Comparison of ENCODE assay signal across 11 cellular contexts in genomic region chr16:21645261-21645721, GRCh38. TPM values are rescaled to one million over a fixed set of nuclear protein-coding genes. Genes with fewer than 3 reads are reported as not detected.
DNase-seq lines count a peak whose midpoint lies in the region; ATAC-seq, FAIRE-seq and TF ChIP-seq lines count a peak whose summit lies in the region.
"Had no signal": no experiment of that assay in that cellular context is flagged by ENCODE, and none has a peak within 500 bp of the region (broad histone marks: within the 10 kb centered on the region; RNA-seq: fewer than 3 reads in every experiment).

No MANE protein-coding gene starts in this region.

- POLR2A ChIA-PET in SK-N-SH (lab: Yijun Ruan, JAX) (no interaction called here), T-cell (lab: Charles Lee) (interaction anchor here (0.5 to 1.0 kb wide), 6 partner anchors 11 to 89 kb away, joined by 3 to 13 read pairs (median 4); no protein-coding TSS in a partner anchor)

- ATAC-seq in SK-N-SH treated with all-trans-retinoic acid at 6 μM for 48 hours (no peak), T-cell (replicated peaks in 1 of 4) (peak; percentile 51 to 66 (median 60)), gastrocnemius medialis (peak in 1 of 2 donors; percentile 55), HG03025 (IDR thresholded peaks at IDR 0.05; ENCODE audit: low FRiP score, unreplicated experiment) (no peak)

- FAIRE-seq in urothelium cell line (lab: Jason Lieb, UNC), result no peak
- FAIRE-seq: A204.1 had no signal

- no peak for TF ChIP-seq RAD21 in SK-N-SH (IDR thresholded peaks at IDR 0.05; ENCODE audit: low read length)

- intact Hi-C loops in gastrocnemius medialis (cut with DNase I; ENCODE audit: low total_unique reads), result no loop called here

- peaks cover 0 to 15% of the 10 kb centered on the region in 2 experiments for H3K36me3 ChIP-seq in SK-N-SH (replicated peaks in 1 of 2; ENCODE audit: control insufficient read depth in 1 of 2, insufficient read depth in 2 of 2, low read length in 1 of 2)
- H3K36me3 ChIP-seq in gastrocnemius medialis, result no peaks in the 10 kb centered on the region

- H3K79me2 ChIP-seq in SK-N-SH (ENCODE audit: insufficient read depth), result peaks cover 76% of the 10 kb centered on the region

- H3K9me3 Mint-ChIP-seq in T-cell, result no peaks in the 10 kb centered on the region

- H3K4me2 ChIP-seq in SK-N-SH, result peak overlapping the region; percentile 36

- no peaks in the 10 kb centered on the region for H3K27me3 Mint-ChIP-seq in T-cell

- H3K9ac ChIP-seq in SK-N-SH, result no peak overlapping the region

- H3K9me2 ChIP-seq in SK-N-SH, result no peaks in the 10 kb centered on the region

- H3K4me1 ChIP-seq in SK-N-SH (ENCODE audit: control insufficient read depth in 1 of 2, insufficient read depth in 2 of 2, low read depth in 1 of 2, low read length in 1 of 2) (peaks cover 0 to 5% of the 10 kb centered on the region in 2 experiments; a peak in 3 of 4 replicates), gastrocnemius medialis (peaks cover 12 to 29% of the 10 kb centered on the region in 2 donors)

- TF ChIP-seq CTCF in SK-N-SH (IDR thresholded peaks at IDR 0.05) (no peak), gastrocnemius medialis (IDR thresholded peaks at IDR 0.05 in 4 of 5, conservative IDR thresholded peaks at IDR 0.05 in 1 of 5) (no peak)

- peak overlapping the region in 1 of 2 experiments; percentile 14; a peak in 2 of 4 replicates for H3K27ac ChIP-seq in SK-N-SH (ENCODE audit: low read depth in 2 of 2, low read length in 1 of 2)
- peak overlapping the region; percentile 41 to 64 (median 54) for H3K27ac ChIP-seq in gastrocnemius medialis
- H3K27ac ChIP-seq: SK-N-MC had no signal

- H3K4me3 ChIP-seq in SK-N-SH (ENCODE audit: low read depth in 2 of 2, low read length in 1 of 2) (no peak overlapping the region), gastrocnemius medialis (peak overlapping the region; percentile 18 to 42 (median 29))
- H3K4me3 ChIP-seq: SK-N-MC had no signal

- H3F3A ChIP-seq in SK-N-SH (replicated peaks; ENCODE audit: insufficient read depth), result no peaks in the 10 kb centered on the region

- H3K4me3 Mint-ChIP-seq in T-cell, result peak overlapping the region; percentile 67 to 80 (median 77)

- no peaks in the 10 kb centered on the region for H3K9me3 ChIP-seq in SK-N-SH
- H3K9me3 ChIP-seq in gastrocnemius medialis, result no peaks in the 10 kb centered on the region

- CTCF ChIA-PET in SK-N-SH (lab: Yijun Ruan, JAX), result interaction anchor here (1.2 to 2.2 kb wide), 4 partner anchors 12 to 63 kb away, joined by 3 to 23 read pairs (median 10); no protein-coding TSS in a partner anchor
- CTCF ChIA-PET in T-cell (lab: Charles Lee), result interaction anchor here in 1 of 2 donors (1.2 to 3.0 kb wide), 4 partner anchors 12 to 63 kb away, joined by 4 to 19 read pairs (median 5); no protein-coding TSS in a partner anchor

- 96% methylated on average over 9 of the region's 9 CpGs for WGBS in SK-N-SH (ENCODE audit: low lambda C conversion rate)

- H3K27ac Mint-ChIP-seq in T-cell, result peak overlapping the region; percentile 96

- no peak overlapping the region; the same call in 1 of the 2 replicates for H2AFZ ChIP-seq in SK-N-SH (ENCODE audit: low read depth)

- H3K36me3 Mint-ChIP-seq in T-cell, result peaks cover 3% of the 10 kb centered on the region

- no peak for TF ChIP-seq EP300 in SK-N-SH (IDR thresholded peaks at IDR 0.05; ENCODE audit: borderline replicate concordance in 1 of 2, low read depth in 1 of 2, low read length in 1 of 2)

- TF ChIP-seq POLR2A in gastrocnemius medialis (IDR thresholded peaks at IDR 0.05), result no peak

- peaks cover 56 to 61% (median 58%) of the 10 kb centered on the region in 3 donors for H3K4me1 Mint-ChIP-seq in T-cell

- in situ Hi-C loops in gastrocnemius medialis (cut with MboI; ENCODE audit: low sequenced_read_pairs in 4 of 4), result loop anchor here in 1 of 4 donors (10.0 kb wide), 1 partner anchor 50 kb away; the partner anchor contains the start of gene METTL9

- peaks cover 6% of the 10 kb centered on the region for H4K20me1 ChIP-seq in SK-N-SH (ENCODE audit: insufficient read depth)

- H3K27me3 ChIP-seq in SK-N-SH (ENCODE audit: insufficient read depth), result no peaks in the 10 kb centered on the region
- H3K27me3 ChIP-seq in gastrocnemius medialis, result no peaks in the 10 kb centered on the region

- DNase-seq in SK-N-SH, result no peak
- DNase-seq in T-cell, result peak in 14 of 34 experiments; percentile 15 to 43 (median 26)
- DNase-seq in dermis microvascular lymphatic vessel endothelial cell (ENCODE audit: low read depth in 2 of 2), result peak; percentile 34
- DNase-seq in gastrocnemius medialis, result no peak
- no peak for DNase-seq in middle frontal gyrus (ENCODE audit: extremely low spot score, low spot score)
- DNase-seq in urothelium cell line (ENCODE audit: low spot score), result no peak

TF ChIP-seq in SK-N-SH, 30 proteins besides CTCF, POLR2A, EP300 and RAD21:
- no peak for TF ChIP-seq YY1 (IDR thresholded peaks at IDR 0.05; ENCODE audit: low read depth)
- TF ChIP-seq MEF2A (IDR thresholded peaks at IDR 0.05; ENCODE audit: borderline replicate concordance, low read depth), result no peak
- no peak for TF ChIP-seq SMC3 (IDR thresholded peaks at IDR 0.05; ENCODE audit: low read depth, low read length)
- no peak for TF ChIP-seq USF1 (IDR thresholded peaks at IDR 0.05; ENCODE audit: borderline replicate concordance, low read depth)
- no peak for TF ChIP-seq FOXJ3 (CRISPR knock-in tag; IDR thresholded peaks at IDR 0.05)
- no peak for TF ChIP-seq GABPA (IDR thresholded peaks at IDR 0.05; ENCODE audit: low read depth)
TF ChIP-seq in SK-N-SH: peak in this region for 0.

TF ChIP-seq in SK-N-SH treated with all-trans-retinoic acid at 6 μM for 48 hours, 23 proteins besides CTCF, POLR2A, EP300 and RAD21 (continues in another document):
- TF ChIP-seq ESRRG (CRISPR knock-in tag; IDR thresholded peaks at IDR 0.05), result no peak
- TF ChIP-seq PPARA (CRISPR knock-in tag; IDR thresholded peaks at IDR 0.05; ENCODE audit: borderline replicate concordance), result no peak
- TF ChIP-seq ZNF565 (CRISPR knock-in tag; conservative IDR thresholded peaks at IDR 0.05; ENCODE audit: low read depth), result no peak
- TF ChIP-seq CREB5 (CRISPR knock-in tag; IDR thresholded peaks at IDR 0.05; ENCODE audit: low read depth), result no peak
- TF ChIP-seq ISL1 (CRISPR knock-in tag; IDR thresholded peaks at IDR 0.05), result no peak
- no peak for TF ChIP-seq CSDC2 (CRISPR knock-in tag; IDR thresholded peaks at IDR 0.05)
- no peak for TF ChIP-seq POU6F1 (CRISPR knock-in tag; IDR thresholded peaks at IDR 0.05; ENCODE audit: borderline replicate concordance, low read depth)

RNA-seq across cellular contexts. Expression of gene IGSF6, which starts 7.1 kb away (rescaled TPM):
- not detected in 2 replicates for polyA plus RNA-seq in SK-N-SH (2012; rRNA removed)
- not detected in 2 replicates for polyA plus RNA-seq in SK-N-SH (2012; cell fraction: cytosol; rRNA removed)
- polyA plus RNA-seq in SK-N-SH (2012; cell fraction: nucleus; rRNA removed), result not detected in 2 replicates
- total RNA-seq in T-cell, result under 1 TPM; 0.15 to 0.60 (median 0.28) TPM
- under 0.01 TPM in 1 of 2 replicates, not detected in the other for total RNA-seq in dermis microvascular lymphatic vessel endothelial cell
- total RNA-seq in gastrocnemius medialis, result under 1 TPM; 0.10 to 0.60 (median 0.39) TPM
- polyA plus RNA-seq: neural cell had no signal

RNA-seq across cellular contexts. Expression of gene OTOA, which starts 18.5 kb away (rescaled TPM):
- 0.02 TPM in 2 replicates for polyA plus RNA-seq in SK-N-SH (2012; rRNA removed)
- polyA plus RNA-seq in SK-N-SH (2012; cell fraction: cytosol; rRNA removed), result 0.01 and 0.04 TPM in 2 replicates
- 0.10 and 0.29 TPM in 2 replicates for polyA plus RNA-seq in SK-N-SH (2012; cell fraction: nucleus; rRNA removed)
- total RNA-seq in T-cell, result under 1 TPM in 3 of 5 donors, not detected in 2; 0.18 to 0.20 (median 0.19) TPM
- under 0.01 TPM in 1 of 2 replicates, not detected in the other for total RNA-seq in dermis microvascular lymphatic vessel endothelial cell
- total RNA-seq in gastrocnemius medialis, result 1 to 10 TPM in 1 of 4 donors, not detected in 3; 1.6 TPM

RNA-seq across cellular contexts. Expression of gene METTL9, which starts 45.9 kb away (rescaled TPM):
- polyA plus RNA-seq in SK-N-SH (2012; rRNA removed), result 70.7 and 82.9 TPM in 2 replicates
- 108 and 115 TPM in 2 replicates for polyA plus RNA-seq in SK-N-SH (2012; cell fraction: cytosol; rRNA removed)
- 28.0 and 48.3 TPM in 2 replicates for polyA plus RNA-seq in SK-N-SH (2012; cell fraction: nucleus; rRNA removed)
- total RNA-seq in T-cell, result 10 to 100 TPM; 69.3 to 93.3 (median 75.5) TPM
- total RNA-seq in dermis microvascular lymphatic vessel endothelial cell, result 163 and 205 TPM in 2 replicates
- 100 to 1,000 TPM in 2 of 4 donors, 10 to 100 TPM in 2; 87.2 to 109 (median 96.8) TPM for total RNA-seq in gastrocnemius medialis

Comparison
In these comparisons a context has a peak if more than half of its experiments do, and no peak if none do; other contexts are left out.
1. DNase-seq: peak in dermis microvascular lymphatic vessel endothelial cell (2 of 2); none in SK-N-SH (single experiment), gastrocnemius medialis (0 of 2), middle frontal gyrus (single experiment) and urothelium cell line (single experiment).
2. H3K4me3 ChIP-seq: peak in gastrocnemius medialis (4 of 4); none in SK-N-SH (0 of 2).
3. ATAC-seq: peak in T-cell (4 of 4); none in SK-N-SH treated with all-trans-retinoic acid at 6 μM for 48 hours (single experiment) and HG03025 (single experiment).